In the genomic region with DNA sequence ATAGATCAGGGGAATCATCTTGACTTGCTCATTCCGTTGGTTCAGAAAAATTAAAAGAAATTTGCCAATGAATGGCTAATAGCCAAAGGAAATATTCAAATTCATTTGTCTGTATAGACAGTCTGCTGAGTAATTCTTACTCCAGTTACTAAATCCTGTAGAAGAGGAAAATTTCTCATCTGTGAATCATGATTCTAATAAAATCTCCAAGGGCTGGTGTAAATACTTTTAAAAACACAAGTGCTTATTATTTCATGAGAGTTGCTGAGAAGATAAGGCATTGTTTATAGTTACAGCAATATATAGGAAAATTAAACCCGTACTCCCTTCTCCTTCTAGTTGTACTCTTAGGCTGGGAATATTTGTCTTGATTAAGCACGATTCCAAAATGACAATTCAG, we compare ENCODE assay signal across 14 cellular contexts. TPM values are rescaled to one million over a fixed set of nuclear protein-coding genes. Genes with fewer than 3 reads are reported as not detected.
DNase-seq lines count a peak whose midpoint lies in the region; ATAC-seq and TF ChIP-seq lines count a peak whose summit lies in the region.
"Had no signal": no experiment of that assay in that cellular context is flagged by ENCODE, and none has a peak within 500 bp of the region (broad histone marks: within the 10 kb centered on the region; RNA-seq: fewer than 3 reads in every experiment).

No MANE protein-coding gene starts in this region.

- H3K4me2 ChIP-seq in smooth muscle cell: peak overlapping the region; percentile 80

- H3K4me3 ChIP-seq in HEK293 (ENCODE audit: low read depth, low read length): no peak overlapping the region
- no peak overlapping the region for H3K4me3 ChIP-seq in fibroblast of villous mesenchyme (ENCODE audit: low read depth, low read length)
- no peak overlapping the region for H3K4me3 ChIP-seq in smooth muscle cell
- H3K4me3 ChIP-seq: testis had no signal

- no peaks in the 10 kb centered on the region for H3K79me2 ChIP-seq in smooth muscle cell (ENCODE audit: low read depth)

- ATAC-seq in HG03139 (IDR thresholded peaks at IDR 0.05; ENCODE audit: unreplicated experiment): no peak
- ATAC-seq: activated CD8-positive, alpha-beta T cell treated with anti-CD3 and anti-CD28 coated beads, Interleukin-2, amount 10 ng/mL, durations not matched to agents 7 days and 5 days; effector memory CD8-positive, alpha-beta T cell had no signal

- H3K4me1 ChIP-seq in HEK293 (ENCODE audit: control insufficient read depth, insufficient read depth, low read length) (0 out of 2 replicates have a peak, but pooled peaks cover 9% of the 10 kb centered on the region), smooth muscle cell (ENCODE audit: low read depth) (no peaks in the 10 kb centered on the region)
- H3K4me1 ChIP-seq: testis had no signal

- TF ChIP-seq CTCF in HEK293 (tag by site-specific recombination; IDR thresholded peaks at IDR 0.05) (no peak), fibroblast of villous mesenchyme (IDR thresholded peaks at IDR 0.05; ENCODE audit: insufficient read depth, low read depth, low read length) (no peak), smooth muscle cell (IDR thresholded peaks at IDR 0.05; ENCODE audit: borderline replicate concordance, insufficient read depth, poor library complexity, severe bottlenecking) (no peak)

- WGBS in smooth muscle cell (ENCODE audit: low lambda C conversion rate): 52% methylated on average over 3 of the region's 3 CpGs

- no peak overlapping the region for H2AFZ ChIP-seq in smooth muscle cell (ENCODE audit: low read depth)

- H3K27ac ChIP-seq in HEK293 (ENCODE audit: extremely low read depth, low read depth, low read length) (no peak overlapping the region), smooth muscle cell (ENCODE audit: low read depth) (peak overlapping the region; percentile 100)
- H3K27ac ChIP-seq: testis had no signal

- H3K9me3 ChIP-seq in HEK293 (ENCODE audit: control insufficient read depth, insufficient read depth, low read depth, low read length) (no peaks in the 10 kb centered on the region), smooth muscle cell (replicated peaks; ENCODE audit: low read depth) (no peaks in the 10 kb centered on the region)
- H3K9me3 ChIP-seq: testis had no signal

- peaks cover 11% of the 10 kb centered on the region for H3F3A ChIP-seq in smooth muscle cell (ENCODE audit: low read depth)

- H4K20me1 ChIP-seq in smooth muscle cell (ENCODE audit: low read depth): no peaks in the 10 kb centered on the region

- H3K27me3 ChIP-seq in smooth muscle cell (ENCODE audit: low read depth): no peaks in the 10 kb centered on the region
- H3K27me3 ChIP-seq: testis had no signal

- peak overlapping the region; percentile 96 for H3K9ac ChIP-seq in smooth muscle cell (ENCODE audit: low read depth)

- POLR2A ChIA-PET in HEK293 (lab: Yijun Ruan, JAX): no interaction called here

- no peaks in the 10 kb centered on the region for H3K36me3 ChIP-seq in HEK293 (ENCODE audit: control insufficient read depth in 2 of 2, insufficient read depth in 1 of 2, low read length in 2 of 2)
- no peaks in the 10 kb centered on the region for H3K36me3 ChIP-seq in smooth muscle cell (ENCODE audit: low read depth)

- peak; percentile 32 for DNase-seq in amniotic stem cell (lab: John Stamatoyannopoulos, UW)
- DNase-seq in fibroblast of villous mesenchyme (ENCODE audit: low read depth): peak; percentile 93
- DNase-seq in smooth muscle cell (lab: John Stamatoyannopoulos, UW; ENCODE audit: unreplicated experiment): no peak
- no peak for DNase-seq in GDM1 (lab: John Stamatoyannopoulos, UW)
- no peak for DNase-seq in globus pallidus (ENCODE audit: low spot score)
- DNase-seq: activated CD8-positive, alpha-beta T cell treated with anti-CD3 and anti-CD28 coated beads, Interleukin-2, amount 10 ng/mL, durations not matched to agents 7 days and 5 days; activated naive CD8-positive, alpha-beta T cell treated with anti-CD3 and anti-CD28 coated beads, Interleukin-2, amount 10 ng/mL, durations not matched to agents 7 days and 5 days; effector memory CD8-positive, alpha-beta T cell; retina; T1000; testis had no signal

- CTCF ChIA-PET in HEK293 (lab: Yijun Ruan, JAX): no interaction called here

TF ChIP-seq in HEK293, 187 proteins besides CTCF, POLR2A, EP300 and RAD21 (continues in another document):
- TF ChIP-seq, protein P1, sequence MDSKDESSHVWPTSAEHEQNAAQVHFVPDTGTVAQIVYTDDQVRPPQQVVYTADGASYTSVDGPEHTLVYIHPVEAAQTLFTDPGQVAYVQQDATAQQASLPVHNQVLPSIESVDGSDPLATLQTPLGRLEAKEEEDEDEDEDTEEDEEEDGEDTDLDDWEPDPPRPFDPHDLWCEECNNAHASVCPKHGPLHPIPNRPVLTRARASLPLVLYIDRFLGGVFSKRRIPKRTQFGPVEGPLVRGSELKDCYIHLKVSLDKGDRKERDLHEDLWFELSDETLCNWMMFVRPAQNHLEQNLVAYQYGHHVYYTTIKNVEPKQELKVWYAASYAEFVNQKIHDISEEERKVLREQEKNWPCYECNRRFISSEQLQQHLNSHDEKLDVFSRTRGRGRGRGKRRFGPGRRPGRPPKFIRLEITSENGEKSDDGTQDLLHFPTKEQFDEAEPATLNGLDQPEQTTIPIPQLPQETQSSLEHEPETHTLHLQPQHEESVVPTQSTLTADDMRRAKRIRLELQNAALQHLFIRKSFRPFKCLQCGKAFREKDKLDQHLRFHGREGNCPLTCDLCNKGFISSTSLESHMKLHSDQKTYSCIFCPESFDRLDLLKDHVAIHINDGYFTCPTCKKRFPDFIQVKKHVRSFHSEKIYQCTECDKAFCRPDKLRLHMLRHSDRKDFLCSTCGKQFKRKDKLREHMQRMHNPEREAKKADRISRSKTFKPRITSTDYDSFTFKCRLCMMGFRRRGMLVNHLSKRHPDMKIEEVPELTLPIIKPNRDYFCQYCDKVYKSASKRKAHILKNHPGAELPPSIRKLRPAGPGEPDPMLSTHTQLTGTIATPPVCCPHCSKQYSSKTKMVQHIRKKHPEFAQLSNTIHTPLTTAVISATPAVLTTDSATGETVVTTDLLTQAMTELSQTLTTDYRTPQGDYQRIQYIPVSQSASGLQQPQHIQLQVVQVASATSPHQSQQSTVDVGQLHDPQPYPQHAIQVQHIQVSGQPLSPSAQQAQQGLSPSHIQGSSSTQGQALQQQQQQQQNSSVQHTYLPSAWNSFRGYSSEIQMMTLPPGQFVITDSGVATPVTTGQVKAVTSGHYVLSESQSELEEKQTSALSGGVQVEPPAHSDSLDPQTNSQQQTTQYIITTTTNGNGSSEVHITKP (tag by site-specific recombination; IDR thresholded peaks at IDR 0.05): no peak
- TF ChIP-seq ZNF37A (tag by site-specific recombination; IDR thresholded peaks at IDR 0.05) (no peak), ZNF416 (tag by site-specific recombination; IDR thresholded peaks at IDR 0.05) (no peak), ZNF138 (tag by site-specific recombination; IDR thresholded peaks at IDR 0.05; ENCODE audit: borderline replicate concordance) (no peak), ZNF48 (tag by site-specific recombination; IDR thresholded peaks at IDR 0.05) (no peak), ZNF169 (tag by site-specific recombination; IDR thresholded peaks at IDR 0.05) (no peak), ZNF843 (tag by site-specific recombination; IDR thresholded peaks at IDR 0.05) (peak; percentile 23; the same call in 1 of the 2 replicates), ZFP3 (tag by site-specific recombination; IDR thresholded peaks at IDR 0.05; ENCODE audit: low read depth) (no peak), KLF1 (tag by site-specific recombination; IDR thresholded peaks at IDR 0.05) (no peak), ZNF626 (tag by site-specific recombination; IDR thresholded peaks at IDR 0.05) (no peak), ZNF350 (tag by site-specific recombination; IDR thresholded peaks at IDR 0.05) (no peak), ZNF155 (tag by site-specific recombination; IDR thresholded peaks at IDR 0.05) (no peak), MYNN (tag by site-specific recombination; IDR thresholded peaks at IDR 0.05; ENCODE audit: borderline replicate concordance) (no peak), ZNF391 (tag by site-specific recombination; IDR thresholded peaks at IDR 0.05; ENCODE audit: borderline replicate concordance, low read depth) (no peak), WT1 (tag by site-specific recombination; IDR thresholded peaks at IDR 0.05) (peak; percentile 94), SP7 (tag by site-specific recombination; IDR thresholded peaks at IDR 0.05) (no peak), ZNF677 (tag by site-specific recombination; IDR thresholded peaks at IDR 0.05) (no peak), KLF9 (tag by site-specific recombination; IDR thresholded peaks at IDR 0.05; ENCODE audit: low read depth) (no peak), ZNF585B (tag by site-specific recombination; IDR thresholded peaks at IDR 0.05) (no peak)
- TF ChIP-seq, protein P2, sequence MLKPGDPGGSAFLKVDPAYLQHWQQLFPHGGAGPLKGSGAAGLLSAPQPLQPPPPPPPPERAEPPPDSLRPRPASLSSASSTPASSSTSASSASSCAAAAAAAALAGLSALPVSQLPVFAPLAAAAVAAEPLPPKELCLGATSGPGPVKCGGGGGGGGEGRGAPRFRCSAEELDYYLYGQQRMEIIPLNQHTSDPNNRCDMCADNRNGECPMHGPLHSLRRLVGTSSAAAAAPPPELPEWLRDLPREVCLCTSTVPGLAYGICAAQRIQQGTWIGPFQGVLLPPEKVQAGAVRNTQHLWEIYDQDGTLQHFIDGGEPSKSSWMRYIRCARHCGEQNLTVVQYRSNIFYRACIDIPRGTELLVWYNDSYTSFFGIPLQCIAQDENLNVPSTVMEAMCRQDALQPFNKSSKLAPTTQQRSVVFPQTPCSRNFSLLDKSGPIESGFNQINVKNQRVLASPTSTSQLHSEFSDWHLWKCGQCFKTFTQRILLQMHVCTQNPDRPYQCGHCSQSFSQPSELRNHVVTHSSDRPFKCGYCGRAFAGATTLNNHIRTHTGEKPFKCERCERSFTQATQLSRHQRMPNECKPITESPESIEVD (tag by site-specific recombination; IDR thresholded peaks at IDR 0.05): peak; percentile 71
- TF ChIP-seq, protein P3, sequence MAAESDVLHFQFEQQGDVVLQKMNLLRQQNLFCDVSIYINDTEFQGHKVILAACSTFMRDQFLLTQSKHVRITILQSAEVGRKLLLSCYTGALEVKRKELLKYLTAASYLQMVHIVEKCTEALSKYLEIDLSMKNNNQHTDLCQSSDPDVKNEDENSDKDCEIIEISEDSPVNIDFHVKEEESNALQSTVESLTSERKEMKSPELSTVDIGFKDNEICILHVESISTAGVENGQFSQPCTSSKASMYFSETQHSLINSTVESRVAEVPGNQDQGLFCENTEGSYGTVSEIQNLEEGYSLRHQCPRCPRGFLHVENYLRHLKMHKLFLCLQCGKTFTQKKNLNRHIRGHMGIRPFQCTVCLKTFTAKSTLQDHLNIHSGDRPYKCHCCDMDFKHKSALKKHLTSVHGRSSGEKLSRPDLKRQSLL (tag by site-specific recombination; IDR thresholded peaks at IDR 0.05): no peak

RNA-seq across cellular contexts. Expression of a gene that starts 53.0 kb away (rescaled TPM):
- total RNA-seq in fibroblast of villous mesenchyme: 56.1 and 140 TPM in 2 replicates
- 98.9 and 106 TPM in 2 replicates for total RNA-seq in smooth muscle cell
- polyA plus RNA-seq in smooth muscle cell: 116 and 182 TPM in 2 replicates
- total RNA-seq: activated CD8-positive, alpha-beta T cell treated with anti-CD3 and anti-CD28 coated beads, Interleukin-2, amount 10 ng/mL, durations not matched to agents 7 days and 5 days; activated naive CD8-positive, alpha-beta T cell treated with anti-CD3 and anti-CD28 coated beads, Interleukin-2, amount 10 ng/mL, durations not matched to agents 7 days and 5 days; mucosa of gallbladder had no signal

Comparison
In these comparisons a context has a peak if more than half of its experiments do, and no peak if none do; other contexts are left out.
1. DNase-seq: peak in amniotic stem cell (single experiment) and fibroblast of villous mesenchyme (single experiment); none in smooth muscle cell (single experiment), GDM1 (single experiment) and globus pallidus (single experiment).